ENCODE assay signal across 12 cellular contexts in genomic region chr16:70693231-70693671, GRCh38. TPM values are rescaled to one million over a fixed set of nuclear protein-coding genes. Genes with fewer than 3 reads are reported as not detected.
DNase-seq lines count a peak whose midpoint lies in the region; TF ChIP-seq lines count a peak whose summit lies in the region.
"Had no signal": no experiment of that assay in that cellular context is flagged by ENCODE, and none has a peak within 500 bp of the region (broad histone marks: within the 10 kb centered on the region; RNA-seq: fewer than 3 reads in every experiment).

No MANE protein-coding gene starts in this region.

- H3K9me3 ChIP-seq in PC-9 (ENCODE audit: insufficient read depth, low read depth) (no peaks in the 10 kb centered on the region), fibroblast of lung (ENCODE audit: control insufficient read depth, insufficient read depth, low read depth, low read length) (no peaks in the 10 kb centered on the region), osteoblast (ENCODE audit: low read depth, low read length) (no peaks in the 10 kb centered on the region)

- DNase-seq in A172 (ENCODE audit: low spot score) (peak; percentile 80), PC-9 (no peak), fibroblast of lung (ENCODE audit: low read depth in 2 of 2) (peak in 1 of 2 donors; percentile 67), osteoblast (ENCODE audit: insufficient read length, low spot score, missing footprints) (no peak), MV-4-11 (lab: John Stamatoyannopoulos, UW) (no peak), NCI-H82 treated with DMSO at 0.1 percent for 48 hours (lab: John Stamatoyannopoulos, UW; ENCODE audit: unreplicated experiment) (no peak), GM10266 (ENCODE audit: extremely low spot score) (no peak), NCI-H2081 (lab: John Stamatoyannopoulos, UW) (no peak)
- DNase-seq: activated CD4-positive, alpha-beta T cell treated with anti-CD3 and anti-CD28 coated beads, Interleukin-2, amount 10 ng/mL, durations not matched to agents 24 days and 14 days; head of caudate nucleus; NCI-H1092 had no signal

- no peaks in the 10 kb centered on the region for H3K79me2 ChIP-seq in PC-9 (ENCODE audit: low read depth)
- no peaks in the 10 kb centered on the region for H3K79me2 ChIP-seq in fibroblast of lung (ENCODE audit: control insufficient read depth, insufficient read depth, low read length)
- H3K79me2 ChIP-seq in osteoblast (ENCODE audit: insufficient read depth, low read length) = no peaks in the 10 kb centered on the region
- H3K79me2 ChIP-seq: parathyroid adenoma had no signal

- H3K27me3 ChIP-seq in PC-9 (ENCODE audit: insufficient read depth, low read depth) (no peaks in the 10 kb centered on the region), fibroblast of lung (ENCODE audit: control insufficient read depth, insufficient read depth, low read length) (no peaks in the 10 kb centered on the region), osteoblast (ENCODE audit: insufficient read depth, low read length) (no peaks in the 10 kb centered on the region)

- H3K9ac ChIP-seq in fibroblast of lung (ENCODE audit: insufficient read depth, low read length) = peak overlapping the region; percentile 85
- H3K9ac ChIP-seq: parathyroid adenoma had no signal

- intact Hi-C loops in PC-9 (cut with micrococcal nuclease; ENCODE audit: unreplicated experiment) = no loop called here

- BruUV-seq in PC-9 (replicated peaks; lab: Mats Ljungman, UMichigan) = no TSS peak

- H3F3A ChIP-seq in PC-9 (ENCODE audit: insufficient read depth, low read depth) = peaks cover 55% of the 10 kb centered on the region

- no peaks in the 10 kb centered on the region for H3K36me3 ChIP-seq in PC-9 (ENCODE audit: low read depth)
- no peaks in the 10 kb centered on the region for H3K36me3 ChIP-seq in fibroblast of lung (ENCODE audit: control insufficient read depth, insufficient read depth, low read length)
- H3K36me3 ChIP-seq in osteoblast (ENCODE audit: insufficient read depth, low read length) = no peaks in the 10 kb centered on the region

- H3K4me1 ChIP-seq in PC-9 (replicated peaks; ENCODE audit: insufficient read depth) (peaks cover 59% of the 10 kb centered on the region), fibroblast of lung (ENCODE audit: control insufficient read depth, extremely low read depth, insufficient read depth, low read length) (peaks cover 58% of the 10 kb centered on the region), osteoblast (ENCODE audit: insufficient read depth, low read length) (peaks cover 41% of the 10 kb centered on the region)

- TF ChIP-seq CTCF in PC-9 (conservative IDR thresholded peaks at IDR 0.05) = no peak
- no peak for TF ChIP-seq CTCF in fibroblast of lung (conservative IDR thresholded peaks at IDR 0.05 in 1 of 2, IDR thresholded peaks at IDR 0.05 in 1 of 2; ENCODE audit: low read depth in 1 of 2, low read length in 2 of 2)
- TF ChIP-seq CTCF in osteoblast (IDR thresholded peaks at IDR 0.05; ENCODE audit: extremely low read depth, low read depth, low read length) = no peak
- TF ChIP-seq CTCF in GM10266 (IDR thresholded peaks at IDR 0.05; ENCODE audit: control insufficient read depth, insufficient read depth, low read depth, missing control alignments) = no peak

- no peak overlapping the region for H2AFZ ChIP-seq in PC-9
- no peak overlapping the region for H2AFZ ChIP-seq in fibroblast of lung (ENCODE audit: low read length)
- H2AFZ ChIP-seq in osteoblast (ENCODE audit: low read length) = no peak overlapping the region
- H2AFZ ChIP-seq: parathyroid adenoma had no signal

- POLR2A ChIA-PET in PC-9 (lab: Charles Lee; ENCODE audit: unreplicated experiment) = no interaction called here

- no peaks in the 10 kb centered on the region for H4K20me1 ChIP-seq in PC-9 (ENCODE audit: insufficient read depth)
- H4K20me1 ChIP-seq in fibroblast of lung (ENCODE audit: control insufficient read depth, extremely low read depth, insufficient read depth, low read length) = no peaks in the 10 kb centered on the region
- no peaks in the 10 kb centered on the region for H4K20me1 ChIP-seq in osteoblast (ENCODE audit: insufficient read depth, low read length)

- H3K4me2 ChIP-seq in PC-9 (peak overlapping the region; percentile 68), fibroblast of lung (ENCODE audit: extremely low read depth, insufficient read depth, low read length) (no peak overlapping the region), osteoblast (ENCODE audit: insufficient read depth, low read length) (no peak overlapping the region)

- H3K27ac ChIP-seq in PC-9 (peak overlapping the region; percentile 62), fibroblast of lung (ENCODE audit: insufficient read depth, low read length) (peak overlapping the region; percentile 98), osteoblast (ENCODE audit: low read depth, low read length) (peak overlapping the region; percentile 92)

- no peaks in the 10 kb centered on the region for H3K9me2 ChIP-seq in PC-9 (ENCODE audit: insufficient read depth)

- H3K4me3 ChIP-seq in PC-9 (no peak overlapping the region), fibroblast of lung (replicated peaks in 1 of 4; ENCODE audit: control extremely low read depth in 1 of 4, insufficient read depth in 1 of 4, low read depth in 3 of 4, low read length in 4 of 4) (no peak overlapping the region), osteoblast (ENCODE audit: insufficient read depth, low read length) (no peak overlapping the region)

- CTCF ChIA-PET in PC-9 (lab: Charles Lee) = no interaction called here

RNA-seq across cellular contexts. Expression of gene MTSS2, which starts 7.4 kb away (rescaled TPM):
- total RNA-seq in A172 (2014; rRNA removed; shearing (Covaris generic)) = 74.1 and 96.8 TPM in 2 replicates
- total RNA-seq in PC-9 (2021) (27.6 and 52.0 TPM in 2 replicates), fibroblast of lung (81.7 and 126 TPM in 2 replicates), osteoblast (54.2 and 56.5 TPM in 2 replicates)
- polyA plus RNA-seq in fibroblast of lung = 90.4 and 131 TPM in 2 replicates
- polyA plus RNA-seq in fibroblast of lung (2012) = 128 and 258 TPM in 2 replicates
- polyA minus RNA-seq in fibroblast of lung (ENCODE audit: low replicate concordance) = 86.5 and 259 TPM in 2 replicates

RNA-seq across cellular contexts. Expression of gene IL34, which starts 46.9 kb away (rescaled TPM):
- 7.8 and 10.5 TPM in 2 replicates for total RNA-seq in A172 (2014; rRNA removed; shearing (Covaris generic))
- total RNA-seq in PC-9 (2021) (not detected in 2 replicates), fibroblast of lung (5.1 and 5.4 TPM in 2 replicates), osteoblast (5.6 and 9.4 TPM in 2 replicates)
- 0.45 and 0.70 TPM in 2 replicates for polyA plus RNA-seq in fibroblast of lung
- polyA plus RNA-seq in fibroblast of lung (2012) = 0.81 and 1.0 TPM in 2 replicates
- polyA minus RNA-seq in fibroblast of lung (ENCODE audit: low replicate concordance) = 0.94 and 2.4 TPM in 2 replicates
